In the genomic region with DNA sequence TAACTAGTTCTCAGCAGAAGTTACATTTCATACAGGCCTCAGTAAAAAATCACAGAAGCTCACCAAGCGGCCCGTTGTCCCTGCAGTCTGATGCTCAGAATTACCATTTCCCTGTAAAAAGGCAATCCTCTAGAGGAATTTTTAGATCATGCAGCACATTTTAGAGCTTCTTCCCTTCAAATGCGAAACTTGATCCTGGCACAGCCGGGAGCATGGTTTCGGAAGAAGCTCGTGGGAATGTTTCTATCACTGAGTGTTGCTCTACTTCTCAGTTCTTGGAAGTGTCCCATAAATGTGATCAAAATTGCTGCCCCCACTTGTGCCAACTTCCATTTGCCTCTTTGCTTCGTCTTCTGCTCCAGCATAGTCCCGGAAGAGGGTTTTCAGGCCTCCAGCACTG, we compare ENCODE assay signal across 28 cellular contexts. TPM values are rescaled to one million over a fixed set of nuclear protein-coding genes. Genes with fewer than 3 reads are reported as not detected.
"Had no signal": no experiment of that assay in that cellular context is flagged by ENCODE, and none has a peak within 500 bp of the region (broad histone marks: within the 10 kb centered on the region; RNA-seq: fewer than 3 reads in every experiment).

No MANE protein-coding gene starts in this region.

- H3K27me3 ChIP-seq: gastrocnemius medialis, stomach, testis, upper lobe of left lung had no signal

- H3K4me2 ChIP-seq: smooth muscle cell had no signal

- H3K27ac Mint-ChIP-seq: activated CD8-positive, alpha-beta T cell treated with anti-CD3 and anti-CD28 coated beads, Interleukin-2, amount 10 ng/mL, durations not matched to agents 7 days and 5 days; activated naive CD4-positive, alpha-beta T cell treated with anti-CD3 and anti-CD28 coated beads, Interleukin-2, amount 50 U/mL, for 24 hours; activated T-helper 1 cell treated with anti-CD3 and anti-CD28 coated beads, Interleukin-12 subunit alpha, Interleukin-12 subunit beta, Interleukin-2, Interleukin-4 antibody, amounts not matched to agents 30 ng/mL and 10 ng/mL and 1 ng/mL, durations not matched to agents 14 hours and 24 hours and 36 hours; brain; dendritic cell treated with granulocyte-macrophage colony-stimulating factor and Interleukin-4, amounts not matched to agents 40 ng/mL and 50 ng/mL, for 4 days; natural killer cell treated with Interleukin-12 subunit alpha and Interleukin-12 subunit beta and Interleukin-15 and Interleukin-18, amount 100 ng/mL, for 72 hours; stimulated activated memory B cell treated with anti-CD40 and anti-IgM and Interleukin-4, amounts not matched to agents 10 μg/mL and 1 μg/mL and 100 μg/mL, for 72 hours; T-helper 2 cell treated with Interferon-gamma antibody and Interleukin-4, amounts not matched to agents 5 μg/mL and 100 μg/mL, for 36 hours had no signal

- H3K4me3 Mint-ChIP-seq: activated CD8-positive, alpha-beta T cell treated with anti-CD3 and anti-CD28 coated beads, Interleukin-2, amount 10 ng/mL, durations not matched to agents 7 days and 5 days; activated naive CD4-positive, alpha-beta T cell treated with anti-CD3 and anti-CD28 coated beads, Interleukin-2, amount 50 U/mL, for 24 hours; activated T-helper 1 cell treated with anti-CD3 and anti-CD28 coated beads, Interleukin-12 subunit alpha, Interleukin-12 subunit beta, Interleukin-2, Interleukin-4 antibody, amounts not matched to agents 30 ng/mL and 10 ng/mL and 1 ng/mL, durations not matched to agents 14 hours and 24 hours and 36 hours; brain; dendritic cell treated with granulocyte-macrophage colony-stimulating factor and Interleukin-4, amounts not matched to agents 40 ng/mL and 50 ng/mL, for 4 days; natural killer cell treated with Interleukin-12 subunit alpha and Interleukin-12 subunit beta and Interleukin-15 and Interleukin-18, amount 100 ng/mL, for 72 hours; stimulated activated memory B cell treated with anti-CD40 and anti-IgM and Interleukin-4, amounts not matched to agents 10 μg/mL and 1 μg/mL and 100 μg/mL, for 72 hours; T-helper 2 cell treated with Interferon-gamma antibody and Interleukin-4, amounts not matched to agents 5 μg/mL and 100 μg/mL, for 36 hours had no signal

- DNase-seq: activated CD4-positive, alpha-beta T cell treated with anti-CD3 and anti-CD28 coated beads for 1 hour; activated CD4-positive, alpha-beta T cell treated with anti-CD3 and anti-CD28 coated beads, Interleukin-2, amount 50 U/mL, for 1 hour; activated CD8-positive, alpha-beta T cell treated with anti-CD3 and anti-CD28 coated beads, Interleukin-2, amount 10 ng/mL, durations not matched to agents 7 days and 5 days; activated gamma-delta T cell treated with Interleukin-2 at 50 U/mL for 16 hours; aorta; effector CD4-positive, alpha-beta T cell; erythroblast; gastrocnemius medialis; hippocampal formation; left ventricle myocardium superior; mammary epithelial cell; midbrain; stimulated activated CD4-positive, alpha-beta T cell treated with anti-CD3 and anti-CD28 coated beads, Interleukin-15, amount 100 ng/mL, for 24 hours; stomach; testis; upper lobe of left lung; WERI-Rb-1 had no signal

- FAIRE-seq: islet of Langerhans had no signal

- ATAC-seq: activated CD8-positive, alpha-beta T cell treated with anti-CD3 and anti-CD28 coated beads, Interleukin-2, amount 10 ng/mL, durations not matched to agents 7 days and 5 days; gastrocnemius medialis; left ventricle myocardium superior; natural killer cell treated with Interleukin-12 subunit alpha and Interleukin-12 subunit beta and Interleukin-15 and Interleukin-18, amount 100 ng/mL, for 72 hours; sciatic nerve; stimulated activated memory B cell treated with anti-CD40 and anti-IgM and Interleukin-4, amounts not matched to agents 10 μg/mL and 1 μg/mL and 100 μg/mL, for 72 hours had no signal

- H3K27me3 Mint-ChIP-seq: activated naive CD4-positive, alpha-beta T cell treated with anti-CD3 and anti-CD28 coated beads, Interleukin-2, amount 50 U/mL, for 24 hours; natural killer cell treated with Interleukin-12 subunit alpha and Interleukin-12 subunit beta and Interleukin-15 and Interleukin-18, amount 100 ng/mL, for 72 hours had no signal

- H3K4me3 ChIP-seq: gastrocnemius medialis, smooth muscle cell, stomach, testis, upper lobe of left lung had no signal

- H3K9me3 Mint-ChIP-seq: activated naive CD4-positive, alpha-beta T cell treated with anti-CD3 and anti-CD28 coated beads, Interleukin-2, amount 50 U/mL, for 24 hours; activated T-helper 1 cell treated with anti-CD3 and anti-CD28 coated beads, Interleukin-12 subunit alpha, Interleukin-12 subunit beta, Interleukin-2, Interleukin-4 antibody, amounts not matched to agents 30 ng/mL and 10 ng/mL and 1 ng/mL, durations not matched to agents 14 hours and 24 hours and 36 hours; dendritic cell treated with granulocyte-macrophage colony-stimulating factor and Interleukin-4, amounts not matched to agents 40 ng/mL and 50 ng/mL, for 4 days; natural killer cell treated with Interleukin-12 subunit alpha and Interleukin-12 subunit beta and Interleukin-15 and Interleukin-18, amount 100 ng/mL, for 72 hours; stimulated activated memory B cell treated with anti-CD40 and anti-IgM and Interleukin-4, amounts not matched to agents 10 μg/mL and 1 μg/mL and 100 μg/mL, for 72 hours; T-helper 2 cell treated with Interferon-gamma antibody and Interleukin-4, amounts not matched to agents 5 μg/mL and 100 μg/mL, for 36 hours had no signal

- H3K36me3 ChIP-seq: gastrocnemius medialis, stomach, upper lobe of left lung, WERI-Rb-1 had no signal

- H3K9me3 ChIP-seq: gastrocnemius medialis, stomach, testis, upper lobe of left lung had no signal

- H3K4me1 ChIP-seq: gastrocnemius medialis, stomach, upper lobe of left lung had no signal

- H3K4me1 Mint-ChIP-seq: activated naive CD4-positive, alpha-beta T cell treated with anti-CD3 and anti-CD28 coated beads, Interleukin-2, amount 50 U/mL, for 24 hours; stimulated activated memory B cell treated with anti-CD40 and anti-IgM and Interleukin-4, amounts not matched to agents 10 μg/mL and 1 μg/mL and 100 μg/mL, for 72 hours had no signal

- H3K36me3 Mint-ChIP-seq: activated naive CD4-positive, alpha-beta T cell treated with anti-CD3 and anti-CD28 coated beads, Interleukin-2, amount 50 U/mL, for 24 hours; brain; natural killer cell treated with Interleukin-12 subunit alpha and Interleukin-12 subunit beta and Interleukin-15 and Interleukin-18, amount 100 ng/mL, for 72 hours; stimulated activated memory B cell treated with anti-CD40 and anti-IgM and Interleukin-4, amounts not matched to agents 10 μg/mL and 1 μg/mL and 100 μg/mL, for 72 hours had no signal

- H3K27ac ChIP-seq: gastrocnemius medialis, stomach, testis, WERI-Rb-1 had no signal

RNA-seq across cellular contexts. Expression of a gene that starts 3.8 kb away (rescaled TPM):
- total RNA-seq: activated CD8-positive, alpha-beta T cell treated with anti-CD3 and anti-CD28 coated beads, Interleukin-2, amount 10 ng/mL, durations not matched to agents 7 days and 5 days; activated T-helper 1 cell treated with anti-CD3 and anti-CD28 coated beads, Interleukin-12 subunit alpha, Interleukin-12 subunit beta, Interleukin-2, Interleukin-4 antibody, amounts not matched to agents 30 ng/mL and 10 ng/mL and 1 ng/mL, durations not matched to agents 14 hours and 24 hours and 36 hours; aorta; cardiac septum; gastrocnemius medialis; left ventricle myocardium superior; mammary epithelial cell; natural killer cell treated with Interleukin-12 subunit alpha and Interleukin-12 subunit beta and Interleukin-15 and Interleukin-18, amount 100 ng/mL, for 72 hours; sciatic nerve; smooth muscle cell; stomach; upper lobe of left lung had no signal
- polyA plus RNA-seq: aorta, mammary epithelial cell, smooth muscle cell, stomach had no signal

RNA-seq across cellular contexts. Expression of a gene that starts 10.8 kb away (rescaled TPM):
- total RNA-seq: activated CD8-positive, alpha-beta T cell treated with anti-CD3 and anti-CD28 coated beads, Interleukin-2, amount 10 ng/mL, durations not matched to agents 7 days and 5 days; activated T-helper 1 cell treated with anti-CD3 and anti-CD28 coated beads, Interleukin-12 subunit alpha, Interleukin-12 subunit beta, Interleukin-2, Interleukin-4 antibody, amounts not matched to agents 30 ng/mL and 10 ng/mL and 1 ng/mL, durations not matched to agents 14 hours and 24 hours and 36 hours; cardiac septum; gastrocnemius medialis; left ventricle myocardium superior; mammary epithelial cell; natural killer cell treated with Interleukin-12 subunit alpha and Interleukin-12 subunit beta and Interleukin-15 and Interleukin-18, amount 100 ng/mL, for 72 hours; sciatic nerve; stomach; upper lobe of left lung had no signal
- polyA plus RNA-seq: aorta, mammary epithelial cell, smooth muscle cell, stomach had no signal
